In genomic region chr1:175183586-175183985, GRCh38 we compare ENCODE assay signal across 14 cellular contexts. TPM values are rescaled to one million over a fixed set of nuclear protein-coding genes. Genes with fewer than 3 reads are reported as not detected.
"Had no signal": no experiment of that assay in that cellular context is flagged by ENCODE, and none has a peak within 500 bp of the region (broad histone marks: within the 10 kb centered on the region; RNA-seq: fewer than 3 reads in every experiment).

No MANE protein-coding gene starts in this region.

- H3K9me3 ChIP-seq: pancreas, SK-N-SH, stomach, thoracic aorta had no signal

- H3K27me3 ChIP-seq: pancreas, stomach had no signal

- H3K4me3 ChIP-seq: pancreas, stomach, thoracic aorta had no signal

- ATAC-seq: activated CD4-positive, CD25-positive, alpha-beta regulatory T cell treated with anti-CD3 and anti-CD28 coated beads, Interleukin-2, amount 50 U/mL, for 24 hours; pancreas had no signal

- DNase-seq: activated CD4-positive, alpha-beta T cell treated with anti-CD3 and anti-CD28 coated beads, Interleukin-2, amount 50 U/mL, for 48 hours; activated naive CD4-positive, alpha-beta T cell; activated T-cell treated with anti-CD3 and anti-CD28 coated beads, Interleukin-2, amount 50 U/mL, for 48 hours; cortex of kidney; hypothalamus; mesenchymal stem cell; pancreas; SK-N-SH; stimulated activated CD4-positive, alpha-beta T cell treated with anti-CD3 and anti-CD28 coated beads, Interleukin-2, amount 100 ng/mL, for 48 hours; stimulated activated CD8-positive, alpha-beta memory T cell treated with anti-CD3 and anti-CD28 coated beads, Interleukin-4, amount 100 ng/mL, for 48 hours; stomach had no signal

- H3K27ac ChIP-seq: pancreas, stomach, thoracic aorta had no signal

- H3K36me3 ChIP-seq: pancreas, thoracic aorta had no signal

RNA-seq across cellular contexts. Expression of gene KIAA0040, which starts 9.0 kb away (rescaled TPM):
- polyA plus RNA-seq: neural cell had no signal
